In genomic region chr3:42209917-42210316, GRCh38 we compare ENCODE assay signal across 34 cellular contexts. TPM values are rescaled to one million over a fixed set of nuclear protein-coding genes. Genes with fewer than 3 reads are reported as not detected.
"Had no signal": no experiment of that assay in that cellular context is flagged by ENCODE, and none has a peak within 500 bp of the region (broad histone marks: within the 10 kb centered on the region; RNA-seq: fewer than 3 reads in every experiment).

No MANE protein-coding gene starts in this region.

- H3K9me3 ChIP-seq: ascending aorta, esophagus muscularis mucosa, pancreas, prostate gland, sigmoid colon, suprapubic skin, tibial nerve had no signal

- H3K36me3 ChIP-seq: prostate gland had no signal

- H3K4me1 ChIP-seq: ascending aorta, foreskin keratinocyte, pancreas, prostate gland had no signal

- H3K9me3 Mint-ChIP-seq: activated B cell treated with CpG ODN at 0.5 μM for 24 hours; activated naive CD8-positive, alpha-beta T cell treated with anti-CD3 and anti-CD28 coated beads, Interleukin-2, amount 10 ng/mL, durations not matched to agents 7 days and 5 days; neural crest cell; stimulated activated memory B cell treated with anti-CD40 and anti-IgM and Interleukin-4, amounts not matched to agents 10 μg/mL and 1 μg/mL and 100 μg/mL, for 72 hours; T-helper 2 cell treated with Interferon-gamma antibody and Interleukin-4, amounts not matched to agents 5 μg/mL and 100 μg/mL, for 36 hours had no signal

- H3K27ac ChIP-seq: ascending aorta, brain microvascular endothelial cell, esophagus muscularis mucosa, foreskin keratinocyte, pancreas, prostate gland, sigmoid colon, suprapubic skin, tibial nerve had no signal

- H3K4me3 ChIP-seq: ascending aorta, esophagus muscularis mucosa, pancreas, prostate gland, sigmoid colon, suprapubic skin, tibial nerve had no signal

- H3K27me3 Mint-ChIP-seq: activated B cell treated with CpG ODN at 0.5 μM for 24 hours; activated CD8-positive, alpha-beta memory T cell treated with anti-CD3 and anti-CD28 coated beads, Interleukin-2, amount 10 ng/mL, durations not matched to agents 7 days and 5 days; activated naive CD8-positive, alpha-beta T cell treated with anti-CD3 and anti-CD28 coated beads, Interleukin-2, amount 10 ng/mL, durations not matched to agents 7 days and 5 days; naive thymus-derived CD4-positive, alpha-beta T cell; stimulated activated memory B cell treated with anti-CD40 and anti-IgM and Interleukin-4, amounts not matched to agents 10 μg/mL and 1 μg/mL and 100 μg/mL, for 72 hours had no signal

- ATAC-seq: activated CD8-positive, alpha-beta memory T cell treated with anti-CD3 and anti-CD28 coated beads, Interleukin-2, amount 10 ng/mL, durations not matched to agents 7 days and 5 days; activated CD8-positive, alpha-beta T cell treated with anti-CD3 and anti-CD28 coated beads, Interleukin-2, amount 10 ng/mL, durations not matched to agents 7 days and 5 days; foreskin keratinocyte; naive thymus-derived CD4-positive, alpha-beta T cell; stimulated activated memory B cell treated with anti-CD40 and anti-IgM and Interleukin-4, amounts not matched to agents 10 μg/mL and 1 μg/mL and 100 μg/mL, for 72 hours had no signal

- H3K27ac Mint-ChIP-seq: activated B cell treated with CpG ODN at 0.5 μM for 24 hours; activated CD8-positive, alpha-beta memory T cell treated with anti-CD3 and anti-CD28 coated beads, Interleukin-2, amount 10 ng/mL, durations not matched to agents 7 days and 5 days; activated CD8-positive, alpha-beta T cell treated with anti-CD3 and anti-CD28 coated beads, Interleukin-2, amount 10 ng/mL, durations not matched to agents 7 days and 5 days; activated naive CD8-positive, alpha-beta T cell treated with anti-CD3 and anti-CD28 coated beads, Interleukin-2, amount 10 ng/mL, durations not matched to agents 7 days and 5 days; mesothelial cell of epicardium; T-helper 2 cell treated with Interferon-gamma antibody and Interleukin-4, amounts not matched to agents 5 μg/mL and 100 μg/mL, for 36 hours had no signal

- H3K27me3 ChIP-seq: ascending aorta, brain microvascular endothelial cell, esophagus muscularis mucosa, foreskin keratinocyte, pancreas, sigmoid colon, suprapubic skin, tibial nerve had no signal

- FAIRE-seq: islet of Langerhans, pancreas, small intestine had no signal

- DNase-seq: activated B cell treated with CpG ODN at 0.5 μM for 24 hours; activated CD4-positive, alpha-beta T cell treated with anti-CD3 and anti-CD28 coated beads, Interleukin-2, amount 50 U/mL, for 1 hour; activated CD8-positive, alpha-beta memory T cell treated with anti-CD3 and anti-CD28 coated beads, Interleukin-2, amount 10 ng/mL, durations not matched to agents 7 days and 5 days; activated CD8-positive, alpha-beta T cell treated with anti-CD3 and anti-CD28 coated beads, Interleukin-2, amount 10 ng/mL, durations not matched to agents 7 days and 5 days; activated effector memory CD4-positive, alpha-beta T cell treated with Interleukin-2 at 50 U/mL for 16 hours; activated naive CD4-positive, alpha-beta T cell treated with Interleukin-2 at 50 U/mL for 16 hours; activated naive CD8-positive, alpha-beta T cell treated with anti-CD3 and anti-CD28 coated beads, Interleukin-2, amount 10 ng/mL, durations not matched to agents 7 days and 5 days; activated T-cell treated with anti-CD3 and anti-CD28 coated beads, Interleukin-2, amount 50 U/mL, for 48 hours; brain microvascular endothelial cell; caudate nucleus; cortex of kidney; foreskin keratinocyte; mammary epithelial cell; naive thymus-derived CD4-positive, alpha-beta T cell; nucleus accumbens; pancreas; retina; sigmoid colon; small intestine; stimulated activated CD4-positive, alpha-beta T cell treated with anti-CD3 and anti-CD28 coated beads, Interleukin-4, amount 100 ng/mL, for 24 hours; T-helper 1 cell had no signal

- H3K4me3 Mint-ChIP-seq: activated B cell treated with CpG ODN at 0.5 μM for 24 hours; activated CD8-positive, alpha-beta memory T cell treated with anti-CD3 and anti-CD28 coated beads, Interleukin-2, amount 10 ng/mL, durations not matched to agents 7 days and 5 days; activated CD8-positive, alpha-beta T cell treated with anti-CD3 and anti-CD28 coated beads, Interleukin-2, amount 10 ng/mL, durations not matched to agents 7 days and 5 days; activated naive CD8-positive, alpha-beta T cell treated with anti-CD3 and anti-CD28 coated beads, Interleukin-2, amount 10 ng/mL, durations not matched to agents 7 days and 5 days; mesothelial cell of epicardium; naive thymus-derived CD4-positive, alpha-beta T cell; neural crest cell; stimulated activated memory B cell treated with anti-CD40 and anti-IgM and Interleukin-4, amounts not matched to agents 10 μg/mL and 1 μg/mL and 100 μg/mL, for 72 hours; T-helper 2 cell treated with Interferon-gamma antibody and Interleukin-4, amounts not matched to agents 5 μg/mL and 100 μg/mL, for 36 hours had no signal

RNA-seq across cellular contexts. Expression of gene CCK, which starts 56.1 kb away (rescaled TPM):
- total RNA-seq: activated B cell treated with CpG ODN at 0.5 μM for 24 hours; activated CD8-positive, alpha-beta memory T cell treated with anti-CD3 and anti-CD28 coated beads, Interleukin-2, amount 10 ng/mL, durations not matched to agents 7 days and 5 days; activated CD8-positive, alpha-beta T cell treated with anti-CD3 and anti-CD28 coated beads, Interleukin-2, amount 10 ng/mL, durations not matched to agents 7 days and 5 days; activated naive CD8-positive, alpha-beta T cell treated with anti-CD3 and anti-CD28 coated beads, Interleukin-2, amount 10 ng/mL, durations not matched to agents 7 days and 5 days; ascending aorta; chondrocyte; mesothelial cell of epicardium; naive thymus-derived CD4-positive, alpha-beta T cell; neural crest cell; tibial nerve; urinary bladder had no signal
- polyA plus RNA-seq: liver; naive thymus-derived CD4-positive, alpha-beta T cell; urinary bladder had no signal
